Comparison of ENCODE assay signal across 11 cellular contexts in the genomic region with DNA sequence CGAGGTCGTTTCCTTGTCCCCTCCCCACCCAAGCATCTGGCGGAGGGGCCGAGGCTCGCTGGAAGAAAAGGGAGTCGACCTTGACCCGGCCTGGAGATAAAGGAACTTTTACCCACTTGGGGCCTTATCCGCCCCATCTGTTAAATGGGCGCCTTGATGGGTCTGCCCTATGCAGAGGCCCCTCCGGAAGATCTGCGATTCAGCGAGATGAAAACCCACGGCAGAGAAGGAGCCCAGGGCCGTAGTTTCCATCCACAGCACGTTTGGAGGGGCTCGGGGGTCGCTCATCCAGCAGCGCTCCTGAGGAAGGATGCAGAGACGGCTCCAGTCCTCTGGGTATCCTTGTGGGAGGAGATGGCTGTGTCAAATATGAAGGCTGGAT. TPM values are rescaled to one million over a fixed set of nuclear protein-coding genes. Genes with fewer than 3 reads are reported as not detected.
DNase-seq lines count a peak whose midpoint lies in the region; ATAC-seq and TF ChIP-seq lines count a peak whose summit lies in the region.
"Had no signal": no experiment of that assay in that cellular context is flagged by ENCODE, and none has a peak within 500 bp of the region (broad histone marks: within the 10 kb centered on the region; RNA-seq: fewer than 3 reads in every experiment).

No MANE protein-coding gene starts in this region.

- peaks cover 42 to 44% of the 10 kb centered on the region in 2 donors for H3K27me3 Mint-ChIP-seq in natural killer cell (ENCODE audit: low read depth in 2 of 2)

- H3K27me3 ChIP-seq in DOHH2 (ENCODE audit: control insufficient read depth, low read length) (peaks cover 9% of the 10 kb centered on the region), neuronal stem cell (ENCODE audit: control insufficient read depth in 3 of 3, insufficient read depth in 3 of 3, low read depth in 1 of 3, low read length in 3 of 3) (peaks cover 11 to 50% (median 38%) of the 10 kb centered on the region in 3 experiments), Karpas-422 (ENCODE audit: low read length) (no peaks in the 10 kb centered on the region)

- H3K36me3 ChIP-seq in DOHH2 (ENCODE audit: control insufficient read depth, low read length) (no peaks in the 10 kb centered on the region), OCI-LY7 (ENCODE audit: insufficient read depth, low read length) (no peaks in the 10 kb centered on the region), neuronal stem cell (replicated peaks in 1 of 2; ENCODE audit: control insufficient read depth in 2 of 2, insufficient read depth in 2 of 2, low read length in 2 of 2) (no peaks in the 10 kb centered on the region), Karpas-422 (ENCODE audit: insufficient read depth, low read length) (no peaks in the 10 kb centered on the region)

- intact Hi-C loops in OCI-LY7 (cut with micrococcal nuclease; ENCODE audit: unreplicated experiment) (no loop called here), left colon (cut with DNase I, micrococcal nuclease) (no loop called here), natural killer cell (cut with micrococcal nuclease) (no loop called here)

- H3F3A ChIP-seq in DOHH2 (ENCODE audit: control insufficient read depth, insufficient read depth): no peaks in the 10 kb centered on the region

- H3K4me1 ChIP-seq in DOHH2 (ENCODE audit: control insufficient read depth, low read length): peaks cover 21% of the 10 kb centered on the region
- H3K4me1 ChIP-seq in OCI-LY7 (ENCODE audit: insufficient read depth, low read length, poor library complexity, severe bottlenecking): peaks cover 54% of the 10 kb centered on the region
- peaks cover 3 to 11% of the 10 kb centered on the region in 2 donors for H3K4me1 ChIP-seq in neuronal stem cell (ENCODE audit: control insufficient read depth in 2 of 2, insufficient read depth in 1 of 2, low read depth in 1 of 2, low read length in 2 of 2)
- no peaks in the 10 kb centered on the region for H3K4me1 ChIP-seq in Karpas-422 (ENCODE audit: low read length)

- H3K36me3 Mint-ChIP-seq in natural killer cell: no peaks in the 10 kb centered on the region

- H3K18ac ChIP-seq in neuronal stem cell (ENCODE audit: low read length): peak overlapping the region; percentile 88

- H3K4ac ChIP-seq in neuronal stem cell (ENCODE audit: low read length): no peak overlapping the region

- POLR2A ChIA-PET in OCI-LY7 (lab: Charles Lee): interaction anchor here (1.6 to 2.7 kb wide), 2 partner anchors 9 to 113 kb away, joined by 3 to 11 read pairs; no protein-coding TSS in a partner anchor

- H3K4me3 ChIP-seq in DOHH2 (ENCODE audit: low read length): peak overlapping the region; percentile 71
- H3K4me3 ChIP-seq in OCI-LY7 (ENCODE audit: low read depth, low read length, poor library complexity, severe bottlenecking): peak overlapping the region; percentile 63
- peak overlapping the region; percentile 27 for H3K4me3 ChIP-seq in epithelial cell of esophagus (ENCODE audit: low read length)
- H3K4me3 ChIP-seq in neuronal stem cell (ENCODE audit: low read length in 2 of 2): peak overlapping the region in 1 of 2 donors; percentile 63
- H3K4me3 ChIP-seq in Karpas-422 (ENCODE audit: low read length): no peak overlapping the region

- ATAC-seq in left colon: no peak
- ATAC-seq in natural killer cell: no peak

- H4K20me1 ChIP-seq in DOHH2 (ENCODE audit: control insufficient read depth, insufficient read depth, low read depth, low read length) (no peaks in the 10 kb centered on the region), OCI-LY7 (ENCODE audit: insufficient read depth, low read length) (no peaks in the 10 kb centered on the region), Karpas-422 (ENCODE audit: insufficient read depth, low read depth, low read length) (no peaks in the 10 kb centered on the region)

- H3K9ac ChIP-seq in neuronal stem cell (ENCODE audit: low read depth, low read length, poor library complexity): no peak overlapping the region
- H3K9ac ChIP-seq in Karpas-422 (ENCODE audit: low read length): no peak overlapping the region

- peak overlapping the region; percentile 85 for H2AK5ac ChIP-seq in neuronal stem cell (ENCODE audit: low read depth, low read length)

- peak overlapping the region; percentile 78 for H2AFZ ChIP-seq in OCI-LY7 (ENCODE audit: low read length)
- no peak overlapping the region for H2AFZ ChIP-seq in neuronal stem cell (ENCODE audit: low read length)
- H2AFZ ChIP-seq in Karpas-422 (ENCODE audit: low read length): no peak overlapping the region

- H2BK12ac ChIP-seq in neuronal stem cell (ENCODE audit: low read length): no peak overlapping the region

- peaks cover 2% of the 10 kb centered on the region for H3K79me1 ChIP-seq in neuronal stem cell (ENCODE audit: low read depth, low read length)

- no TSS peak for BruUV-seq in OCI-LY7 (replicated peaks; lab: Mats Ljungman, UMichigan)

- H3K9me2 ChIP-seq in DOHH2 (replicated peaks; ENCODE audit: control insufficient read depth, low read length): no peaks in the 10 kb centered on the region
- no peaks in the 10 kb centered on the region for H3K9me2 ChIP-seq in OCI-LY7 (ENCODE audit: insufficient read depth, low read length)
- H3K9me2 ChIP-seq in Karpas-422 (replicated peaks; ENCODE audit: insufficient read depth, low read length): no peaks in the 10 kb centered on the region

- no peak overlapping the region for H3K27ac ChIP-seq in DOHH2 (ENCODE audit: low read depth, low read length)
- no peak overlapping the region for H3K27ac ChIP-seq in OCI-LY7 (ENCODE audit: low read depth, low read length, poor library complexity, severe bottlenecking)
- no peak overlapping the region for H3K27ac ChIP-seq in neuronal stem cell (replicated peaks; ENCODE audit: low read length)
- no peak overlapping the region for H3K27ac ChIP-seq in Karpas-422 (ENCODE audit: low read length)

- no CpG with 5 or more reads among the region's 19 CpGs for WGBS in neuronal stem cell (ENCODE audit: extremely low coverage in 2 of 2, insufficient read length in 2 of 2, insufficient replicate concordance in 1 of 2), 2 donors

- peak overlapping the region; percentile 70 for H2BK15ac ChIP-seq in neuronal stem cell (ENCODE audit: low read length)

- H3K9me3 ChIP-seq in DOHH2 (ENCODE audit: control insufficient read depth, insufficient read depth, low read length) (no peaks in the 10 kb centered on the region), OCI-LY7 (ENCODE audit: low read length) (no peaks in the 10 kb centered on the region), neuronal stem cell (replicated peaks in 1 of 2; ENCODE audit: control insufficient read depth in 2 of 2, insufficient read depth in 1 of 2, low read depth in 1 of 2, low read length in 2 of 2) (no peaks in the 10 kb centered on the region), Karpas-422 (ENCODE audit: low read length) (no peaks in the 10 kb centered on the region)

- H3K14ac ChIP-seq in neuronal stem cell (ENCODE audit: low read length): no peak overlapping the region

- no peak for TF ChIP-seq CTCF in DOHH2 (IDR thresholded peaks at IDR 0.05; ENCODE audit: low read depth, low read length, poor library complexity, severe bottlenecking)
- TF ChIP-seq CTCF in OCI-LY7 (conservative IDR thresholded peaks at IDR 0.05; ENCODE audit: low read length): no peak
- no peak for TF ChIP-seq CTCF in epithelial cell of esophagus (IDR thresholded peaks at IDR 0.05; ENCODE audit: insufficient read depth, low read depth, low read length, missing control alignments)
- no peak for TF ChIP-seq CTCF in natural killer cell (IDR thresholded peaks at IDR 0.05)

- H2BK5ac ChIP-seq in neuronal stem cell (ENCODE audit: low read length): no peak overlapping the region

- H3K9me3 Mint-ChIP-seq in natural killer cell: no peaks in the 10 kb centered on the region

- peak overlapping the region; percentile 83 for H3K4me2 ChIP-seq in DOHH2 (ENCODE audit: low read length)
- H3K4me2 ChIP-seq in OCI-LY7 (ENCODE audit: low read length): peak overlapping the region; percentile 81
- H3K4me2 ChIP-seq in neuronal stem cell (ENCODE audit: insufficient read depth, low read length, poor library complexity, severe bottlenecking): peak overlapping the region; percentile 56
- H3K4me2 ChIP-seq in Karpas-422 (ENCODE audit: low read depth, low read length, poor library complexity, severe bottlenecking): no peak overlapping the region

- H4K8ac ChIP-seq in neuronal stem cell (ENCODE audit: low read depth, low read length): no peak overlapping the region

- H3K27ac Mint-ChIP-seq in natural killer cell: no peak overlapping the region

- H3K4me3 Mint-ChIP-seq in natural killer cell: no peak overlapping the region

- H3K23ac ChIP-seq in neuronal stem cell (ENCODE audit: low read depth, low read length, poor library complexity): peak overlapping the region; percentile 21

- H4K91ac ChIP-seq in neuronal stem cell (ENCODE audit: low read depth, low read length, poor library complexity): no peak overlapping the region

- CTCF ChIA-PET in OCI-LY7 (lab: Charles Lee; ENCODE audit: unreplicated experiment): no interaction called here

- H3K4me1 Mint-ChIP-seq in natural killer cell: peaks cover 5 to 6% of the 10 kb centered on the region in 2 donors

- DNase-seq in OCI-LY7 (ENCODE audit: low spot score) (no peak), epithelial cell of esophagus (ENCODE audit: low read depth) (no peak), neuronal stem cell (ENCODE audit: low spot score) (no peak), left colon (no peak), NCI-H1436 (lab: John Stamatoyannopoulos, UW) (no peak), Karpas-422 (no peak), natural killer cell (no peak)
- DNase-seq: dermis blood vessel endothelial cell, KG1 had no signal

- H2BK120ac ChIP-seq in neuronal stem cell (ENCODE audit: low read depth, low read length): no peak overlapping the region

- H3K79me2 ChIP-seq in DOHH2 (ENCODE audit: control insufficient read depth, low read length): no peaks in the 10 kb centered on the region
- no peaks in the 10 kb centered on the region for H3K79me2 ChIP-seq in OCI-LY7 (ENCODE audit: insufficient read depth, low read depth, low read length)
- H3K79me2 ChIP-seq in Karpas-422 (ENCODE audit: low read length): no peaks in the 10 kb centered on the region

RNA-seq across cellular contexts. Expression of a gene that starts 0.5 kb away (rescaled TPM):
- 0.95 and 1.1 TPM in 2 replicates for total RNA-seq in OCI-LY7 (2014; rRNA removed; shearing (Covaris generic))
- total RNA-seq in OCI-LY7 (2022) (0.99 and 1.0 TPM in 2 replicates), left colon (1 to 10 TPM; 1.2 to 2.2 TPM), natural killer cell (not detected)
- 0.01 TPM for polyA plus RNA-seq in neuronal stem cell (2013, experiment 1 of 2)
- 0.03 TPM for polyA plus RNA-seq in neuronal stem cell (2013, experiment 2 of 2)
- total RNA-seq in Karpas-422 (2014; rRNA removed; shearing (Covaris generic); ENCODE audit: low replicate concordance): not detected in 2 replicates
- total RNA-seq: dermis blood vessel endothelial cell, osteoblast had no signal

RNA-seq across cellular contexts. Expression of a gene that starts 53.8 kb away (rescaled TPM):
- 13.0 and 22.9 TPM in 2 replicates for total RNA-seq in OCI-LY7 (2014; rRNA removed; shearing (Covaris generic))
- total RNA-seq in OCI-LY7 (2022) (47.8 and 57.2 TPM in 2 replicates), left colon (10 to 100 TPM; 12.8 to 15.4 TPM), natural killer cell (1 to 10 TPM; 4.5 to 8.1 (median 7.9) TPM)
- 3.1 TPM for polyA plus RNA-seq in neuronal stem cell (2013, experiment 1 of 2)
- polyA plus RNA-seq in neuronal stem cell (2013, experiment 2 of 2): 3.0 TPM
- total RNA-seq in Karpas-422 (2014; rRNA removed; shearing (Covaris generic); ENCODE audit: low replicate concordance): 4.8 and 6.6 TPM in 2 replicates
